In genomic region chr19:50511069-50511822, GRCh38 we compare ENCODE assay signal across 1 cellular context.
TF ChIP-seq lines count a peak whose summit lies in the region.

JOSD2 (minus strand) TSS chr19:50511191; CDS start chr19:50510431, 760 bp downstream.

TF ChIP-seq in H1, 55 proteins besides CTCF, POLR2A, EP300 and RAD21 (continued from another document):
- TF ChIP-seq ATF3 (IDR thresholded peaks at IDR 0.05; ENCODE audit: insufficient read depth, low read depth, low read length), result no peak
- TF ChIP-seq CEBPB (IDR thresholded peaks at IDR 0.05; ENCODE audit: low read depth, low read length), result 0 out of 2 replicates have a peak, but pooled peaks have one; percentile 20
- peak; percentile 90 for TF ChIP-seq BACH1 (IDR thresholded peaks at IDR 0.05; ENCODE audit: low read length)
- TF ChIP-seq CBX8 (IDR thresholded peaks at IDR 0.05; ENCODE audit: borderline replicate concordance, low read depth, low read length), result no peak
- no peak for TF ChIP-seq TAF7 (optimal IDR thresholded peaks at IDR 0.05; ENCODE audit: borderline replicate concordance, low read depth, low read length)
- no peak for TF ChIP-seq POU5F1 (IDR thresholded peaks at IDR 0.05; ENCODE audit: low read depth, low read length)
- no peak for TF ChIP-seq MAFK (IDR thresholded peaks at IDR 0.05; ENCODE audit: low read depth, low read length)
- TF ChIP-seq ATF2 (IDR thresholded peaks at IDR 0.05; ENCODE audit: low read length), result peak; percentile 93
- TF ChIP-seq GABPA (IDR thresholded peaks at IDR 0.05; ENCODE audit: borderline replicate concordance, insufficient read depth, low read length), result peak; percentile 85
- TF ChIP-seq NRF1 (IDR thresholded peaks at IDR 0.05; ENCODE audit: low read depth, low read length), result no peak; the same call in 1 of the 2 replicates
- no peak for TF ChIP-seq HDAC6 (IDR thresholded peaks at IDR 0.05; ENCODE audit: low read depth, low read length)
- 0 out of 2 replicates have a peak, but pooled peaks have one; percentile 34 for TF ChIP-seq RBBP5 (IDR thresholded peaks at IDR 0.05; ENCODE audit: borderline replicate concordance, low read depth, low read length)
- TF ChIP-seq EGR1 (IDR thresholded peaks at IDR 0.05; ENCODE audit: borderline replicate concordance, low read depth, low read length), result peak; percentile 60; the same call in 1 of the 2 replicates
- TF ChIP-seq SP1 (IDR thresholded peaks at IDR 0.05; ENCODE audit: low read depth, low read length), result no peak
- TF ChIP-seq CHD7 (IDR thresholded peaks at IDR 0.05; ENCODE audit: insufficient replicate concordance, low read length), result no peak
- peak; percentile 34 for TF ChIP-seq KDM4A (IDR thresholded peaks at IDR 0.05; ENCODE audit: low read depth, low read length, severe bottlenecking)
- TF ChIP-seq TAF1 (IDR thresholded peaks at IDR 0.05; ENCODE audit: low read depth, low read length), result no peak
- TF ChIP-seq RXRA (IDR thresholded peaks at IDR 0.05; ENCODE audit: insufficient read depth, low read depth, low read length), result no peak
- no peak for TF ChIP-seq EZH2 (IDR thresholded peaks at IDR 0.05; ENCODE audit: low read depth, low read length, severe bottlenecking)
- TF ChIP-seq SIRT6 (IDR thresholded peaks at IDR 0.05; ENCODE audit: low read length), result no peak
- no peak for TF ChIP-seq KDM1A (IDR thresholded peaks at IDR 0.05; ENCODE audit: borderline replicate concordance, low read length)
- TF ChIP-seq ASH2L (IDR thresholded peaks at IDR 0.05; ENCODE audit: low read length), result peak; percentile 41
- no peak for TF ChIP-seq CBX5 (IDR thresholded peaks at IDR 0.05; ENCODE audit: low read depth, low read length)
- TF ChIP-seq SIN3A (conservative IDR thresholded peaks at IDR 0.05 in 1 of 2, IDR thresholded peaks at IDR 0.05 in 1 of 2; ENCODE audit: low read depth in 1 of 2, low read length in 2 of 2), result no peak; a peak in 1 of 4 replicates
- no peak for TF ChIP-seq SAP30 (IDR thresholded peaks at IDR 0.05; ENCODE audit: insufficient read depth, insufficient replicate concordance, low read length)
- TF ChIP-seq TBP (IDR thresholded peaks at IDR 0.05; ENCODE audit: low read depth, low read length), result no peak
- no peak for TF ChIP-seq SP2 (IDR thresholded peaks at IDR 0.05; ENCODE audit: low read length)
- TF ChIP-seq GTF2F1 (IDR thresholded peaks at IDR 0.05; ENCODE audit: borderline replicate concordance, low read depth, low read length), result peak; percentile 73; the same call in 1 of the 2 replicates
- no peak for TF ChIP-seq TEAD4 (IDR thresholded peaks at IDR 0.05; ENCODE audit: low read depth, low read length)
- peak; percentile 91 for TF ChIP-seq BRCA1 (IDR thresholded peaks at IDR 0.05; ENCODE audit: low read depth, low read length)
- no peak for TF ChIP-seq E2F6 (IDR thresholded peaks at IDR 0.05)
- TF ChIP-seq CHD1 (IDR thresholded peaks at IDR 0.05; ENCODE audit: low read depth, low read length), result no peak
- TF ChIP-seq KDM5A (IDR thresholded peaks at IDR 0.05; ENCODE audit: low read length), result no peak
- peak; percentile 79 for TF ChIP-seq SIX5 (IDR thresholded peaks at IDR 0.05; ENCODE audit: low read depth, low read length)
- TF ChIP-seq MAX (IDR thresholded peaks at IDR 0.05), result peak; percentile 84
- peak; percentile 62 for TF ChIP-seq CTBP2 (IDR thresholded peaks at IDR 0.05; ENCODE audit: borderline replicate concordance, insufficient read depth, insufficient read length, low read length)
- no peak for TF ChIP-seq TCF12 (IDR thresholded peaks at IDR 0.05; ENCODE audit: low read depth, low read length)
- TF ChIP-seq RFX5 (IDR thresholded peaks at IDR 0.05; ENCODE audit: borderline replicate concordance, low read depth, low read length), result 0 out of 2 replicates have a peak, but pooled peaks have one; percentile 28
- no peak for TF ChIP-seq USF2 (IDR thresholded peaks at IDR 0.05; ENCODE audit: low read length)
- TF ChIP-seq HDAC2 (IDR thresholded peaks at IDR 0.05; ENCODE audit: borderline replicate concordance in 1 of 2, low read depth in 2 of 2, low read length in 2 of 2), result peak; percentile 5 to 47; a peak in 1 of 4 replicates
- TF ChIP-seq PHF8 (conservative IDR thresholded peaks at IDR 0.05; ENCODE audit: low read depth, low read length), result 0 out of 2 replicates have a peak, but pooled peaks have one; percentile 3
- TF ChIP-seq JUND (IDR thresholded peaks at IDR 0.05; ENCODE audit: low read length), result peak; percentile 80; the same call in 1 of the 2 replicates
- TF ChIP-seq RNF2 (IDR thresholded peaks at IDR 0.05; ENCODE audit: borderline replicate concordance, low read depth, low read length, missing control alignments, poor library complexity, severe bottlenecking), result no peak
- no peak for TF ChIP-seq SUZ12 (IDR thresholded peaks at IDR 0.05; ENCODE audit: low read length)
- TF ChIP-seq NANOG (IDR thresholded peaks at IDR 0.05; ENCODE audit: insufficient read depth, low read depth, low read length, poor library complexity, severe bottlenecking), result no peak
- no peak for TF ChIP-seq BCL11A (IDR thresholded peaks at IDR 0.05; ENCODE audit: low read depth in 2 of 2, low read length in 2 of 2)
- TF ChIP-seq POLR2AphosphoS5 (IDR thresholded peaks at IDR 0.05; ENCODE audit: low read depth, low read length), result no peak
- no peak for TF ChIP-seq YY1 (IDR thresholded peaks at IDR 0.05; ENCODE audit: low read depth, low read length)
- TF ChIP-seq FOSL1 (IDR thresholded peaks at IDR 0.05; ENCODE audit: insufficient read depth, low read depth, low read length), result no peak
- TF ChIP-seq ZNF274 (IDR thresholded peaks at IDR 0.05; ENCODE audit: borderline replicate concordance, extremely low read depth, low read length), result no peak
- TF ChIP-seq SP4 (IDR thresholded peaks at IDR 0.05; ENCODE audit: low read length), result no peak
